ENCODE assay signal across 12 cellular contexts in genomic region chrX:118062817-118063615, GRCh38. TPM values are rescaled to one million over a fixed set of nuclear protein-coding genes. Genes with fewer than 3 reads are reported as not detected.
DNase-seq lines count a peak whose midpoint lies in the region; ATAC-seq and FAIRE-seq lines count a peak whose summit lies in the region.
"Had no signal": no experiment of that assay in that cellular context is flagged by ENCODE, and none has a peak within 500 bp of the region (broad histone marks: within the 10 kb centered on the region; RNA-seq: fewer than 3 reads in every experiment).

No MANE protein-coding gene starts in this region.

- no peaks in the 10 kb centered on the region for H3K36me3 Mint-ChIP-seq in stimulated activated naive B cell treated with anti-CD40 and anti-IgM and Interleukin-4, amounts not matched to agents 10 μg/mL and 1 μg/mL and 100 μg/mL, for 72 hours
- H3K36me3 Mint-ChIP-seq: CD8-positive, alpha-beta memory T cell had no signal

- DNase-seq in GM19239 (ENCODE audit: insufficient read length, low spot score) (no peak), ureter (ENCODE audit: low spot score) (no peak), OCI-M1 (lab: John Stamatoyannopoulos, UW) (no peak), cerebellar nuclear complex (lab: John Stamatoyannopoulos, UW) (no peak)
- DNase-seq in stimulated activated naive B cell treated with anti-CD40 and anti-IgM and Interleukin-4, amounts not matched to agents 10 μg/mL and 1 μg/mL and 100 μg/mL, for 72 hours = no peak
- DNase-seq: activated CD4-positive, alpha-beta memory T cell treated with anti-CD3 and anti-CD28 coated beads, Interleukin-2, amount 10 ng/mL, durations not matched to agents 7 days and 5 days; activated naive CD4-positive, alpha-beta T cell treated with anti-CD3 and anti-CD28 coated beads for 36 hours; CD8-positive, alpha-beta memory T cell; stimulated activated CD4-positive, alpha-beta T cell treated with anti-CD3 and anti-CD28 coated beads, Interleukin-2, amount 100 ng/mL, for 48 hours; T-helper 9 cell had no signal

- peak; percentile 72 for ATAC-seq in GM21786 (IDR thresholded peaks at IDR 0.05; ENCODE audit: unreplicated experiment)
- ATAC-seq in HG03135 (IDR thresholded peaks at IDR 0.05; ENCODE audit: unreplicated experiment) = peak; percentile 70
- peak; percentile 59 to 78 for ATAC-seq in stimulated activated naive B cell treated with anti-CD40 and anti-IgM and Interleukin-4, amounts not matched to agents 10 μg/mL and 1 μg/mL and 100 μg/mL, for 72 hours (replicated peaks)

- FAIRE-seq in GM19239 (lab: Jason Lieb, UNC) = peak; percentile 26

- peaks cover 5 to 14% of the 10 kb centered on the region in 2 donors for H3K4me1 Mint-ChIP-seq in stimulated activated naive B cell treated with anti-CD40 and anti-IgM and Interleukin-4, amounts not matched to agents 10 μg/mL and 1 μg/mL and 100 μg/mL, for 72 hours
- H3K4me1 Mint-ChIP-seq: activated CD4-positive, alpha-beta memory T cell treated with anti-CD3 and anti-CD28 coated beads, Interleukin-2, amount 10 ng/mL, durations not matched to agents 7 days and 5 days; CD8-positive, alpha-beta memory T cell had no signal

- no peaks in the 10 kb centered on the region for H3K9me3 Mint-ChIP-seq in stimulated activated naive B cell treated with anti-CD40 and anti-IgM and Interleukin-4, amounts not matched to agents 10 μg/mL and 1 μg/mL and 100 μg/mL, for 72 hours
- H3K9me3 Mint-ChIP-seq: activated CD4-positive, alpha-beta memory T cell treated with anti-CD3 and anti-CD28 coated beads, Interleukin-2, amount 10 ng/mL, durations not matched to agents 7 days and 5 days; activated naive CD4-positive, alpha-beta T cell treated with anti-CD3 and anti-CD28 coated beads for 36 hours had no signal

- no peak overlapping the region for H3K27ac Mint-ChIP-seq in stimulated activated naive B cell treated with anti-CD40 and anti-IgM and Interleukin-4, amounts not matched to agents 10 μg/mL and 1 μg/mL and 100 μg/mL, for 72 hours
- H3K27ac Mint-ChIP-seq: activated CD4-positive, alpha-beta memory T cell treated with anti-CD3 and anti-CD28 coated beads, Interleukin-2, amount 10 ng/mL, durations not matched to agents 7 days and 5 days; activated naive CD4-positive, alpha-beta T cell treated with anti-CD3 and anti-CD28 coated beads for 36 hours; CD8-positive, alpha-beta memory T cell had no signal

- H3K4me3 Mint-ChIP-seq in stimulated activated naive B cell treated with anti-CD40 and anti-IgM and Interleukin-4, amounts not matched to agents 10 μg/mL and 1 μg/mL and 100 μg/mL, for 72 hours = peak overlapping the region in 1 of 2 donors; percentile 20
- H3K4me3 Mint-ChIP-seq: activated CD4-positive, alpha-beta memory T cell treated with anti-CD3 and anti-CD28 coated beads, Interleukin-2, amount 10 ng/mL, durations not matched to agents 7 days and 5 days; activated naive CD4-positive, alpha-beta T cell treated with anti-CD3 and anti-CD28 coated beads for 36 hours; CD8-positive, alpha-beta memory T cell had no signal

- peaks cover 0 to under 1% of the 10 kb centered on the region in 2 donors for H3K27me3 Mint-ChIP-seq in stimulated activated naive B cell treated with anti-CD40 and anti-IgM and Interleukin-4, amounts not matched to agents 10 μg/mL and 1 μg/mL and 100 μg/mL, for 72 hours
- H3K27me3 Mint-ChIP-seq: activated CD4-positive, alpha-beta memory T cell treated with anti-CD3 and anti-CD28 coated beads, Interleukin-2, amount 10 ng/mL, durations not matched to agents 7 days and 5 days had no signal

RNA-seq across cellular contexts. Expression of gene KLHL13, which starts 53.6 kb away (rescaled TPM):
- total RNA-seq in ureter = 14.2 TPM
- total RNA-seq: activated CD4-positive, alpha-beta memory T cell treated with anti-CD3 and anti-CD28 coated beads, Interleukin-2, amount 10 ng/mL, durations not matched to agents 7 days and 5 days had no signal
